In the genomic region with DNA sequence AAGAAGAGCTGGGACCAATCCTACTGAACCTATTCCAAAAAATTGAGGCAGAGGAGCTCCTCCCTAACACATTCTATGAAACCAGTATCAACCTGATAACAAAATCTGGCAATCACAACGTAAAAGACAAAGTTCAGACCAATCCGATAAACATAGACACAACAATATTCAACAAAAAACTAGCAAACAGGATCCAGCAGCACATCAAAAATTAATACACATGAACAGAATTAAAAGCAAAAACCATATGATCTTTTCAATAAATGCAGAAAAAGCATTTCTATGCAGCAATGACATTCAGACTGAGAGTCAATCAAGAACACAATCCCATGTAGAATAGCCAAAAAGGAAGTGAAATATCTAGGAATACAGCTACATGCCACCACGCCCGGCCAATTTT, we compare ENCODE assay signal across 9 cellular contexts. TPM values are rescaled to one million over a fixed set of nuclear protein-coding genes. Genes with fewer than 3 reads are reported as not detected.
"Had no signal": no experiment of that assay in that cellular context is flagged by ENCODE, and none has a peak within 500 bp of the region (broad histone marks: within the 10 kb centered on the region; RNA-seq: fewer than 3 reads in every experiment).

No MANE protein-coding gene starts in this region.

- FAIRE-seq: G401.6, GM12878, GM12891, GM12892, GM18507, GM19239 had no signal

- H3K4me3 ChIP-seq: GM12878 had no signal

- ATAC-seq: GM12878 had no signal

- DNase-seq: GDM1, GF-D8 had no signal

RNA-seq across cellular contexts. Expression of gene CLEC14A, which starts 7.0 kb away (rescaled TPM):
- total RNA-seq: G401, GM12878 had no signal
- polyA plus RNA-seq: GM12878 had no signal

RNA-seq across cellular contexts. Expression of gene SSTR1, which starts 55.1 kb away (rescaled TPM):
- total RNA-seq: G401, GM12878 had no signal
